In genomic region chr7:132895231-132895630, GRCh38 we compare ENCODE assay signal across 30 cellular contexts.
"Had no signal": no experiment of that assay in that cellular context is flagged by ENCODE, and none has a peak within 500 bp of the region (broad histone marks: within the 10 kb centered on the region; RNA-seq: fewer than 3 reads in every experiment).

No MANE protein-coding gene starts in this region.

- H3K27me3 Mint-ChIP-seq: activated CD4-positive, alpha-beta memory T cell treated with anti-CD3 and anti-CD28 coated beads for 36 hours; activated CD4-positive, alpha-beta T cell treated with anti-CD3 and anti-CD28 coated beads, Interleukin-2, amount 10 ng/mL, durations not matched to agents 24 days and 14 days; activated T-helper 17 cell treated with anti-CD3 and anti-CD28 coated beads, Interleukin-2, amount 50 U/mL, for 72 hours; stimulated activated naive CD8-positive, alpha-beta T cell treated with anti-CD3 and anti-CD28 coated beads, Interleukin-15, Interleukin-2, amounts not matched to agents 100 ng/mL and 50 ng/mL, for 24 hours; T-helper 17 cell had no signal

- H3K27ac ChIP-seq: body of pancreas, colonic mucosa, epithelial cell of prostate, gastroesophageal sphincter, hepatocyte, neutrophil, sigmoid colon, thoracic aorta had no signal

- H3K4me1 ChIP-seq: body of pancreas, colonic mucosa, gastroesophageal sphincter, sigmoid colon had no signal

- H3K27me3 ChIP-seq: body of pancreas, colonic mucosa, gastroesophageal sphincter, hepatocyte, neutrophil, sigmoid colon had no signal

- DNase-seq: activated CD4-positive, alpha-beta memory T cell treated with anti-CD3 and anti-CD28 coated beads for 36 hours; activated CD4-positive, alpha-beta T cell treated with anti-CD3 and anti-CD28 coated beads, Interleukin-2, amount 10 ng/mL, durations not matched to agents 24 days and 14 days; activated CD4-positive, CD25-positive, alpha-beta regulatory T cell treated with anti-CD3 and anti-CD28 coated beads, Interleukin-2, amount 50 U/mL, for 72 hours; activated CD8-positive, alpha-beta memory T cell treated with anti-CD3 and anti-CD28 coated beads, Interleukin-2, amount 50 U/mL, for 4 hours; activated gamma-delta T cell treated with Interleukin-2 at 50 U/mL for 16 hours; activated naive CD4-positive, alpha-beta T cell treated with anti-CD3 and anti-CD28 coated beads, Interleukin-2, amount 50 U/mL, for 16 hours; activated T-cell treated with anti-CD3 and anti-CD28 coated beads, Interleukin-2, amount 50 U/mL, for 4 hours; anterior cingulate cortex; body of pancreas; colonic mucosa; effector CD8-positive, alpha-beta T cell; left cardiac atrium; left ventricle myocardium superior; nephron progenitor cell; sigmoid colon; small intestine; stimulated activated CD4-positive, alpha-beta T cell treated with anti-CD3 and anti-CD28 coated beads, Interleukin-4, amount 100 ng/mL, for 24 hours; T-helper 17 cell; T1000 had no signal

- H3K9me3 ChIP-seq: body of pancreas, colonic mucosa, gastroesophageal sphincter, neutrophil, sigmoid colon, thoracic aorta had no signal

- H3K36me3 Mint-ChIP-seq: stimulated activated effector memory CD8-positive, alpha-beta T cell treated with anti-CD3 and anti-CD28 coated beads, Interleukin-12 subunit alpha, Interleukin-12 subunit beta, amount 100 ng/mL, for 72 hours had no signal

- H2AFZ ChIP-seq: hepatocyte had no signal

- H3K4me3 ChIP-seq: body of pancreas, colonic mucosa, gastroesophageal sphincter, hepatocyte, sigmoid colon, thoracic aorta had no signal

- H3K4me3 Mint-ChIP-seq: activated CD4-positive, alpha-beta memory T cell treated with anti-CD3 and anti-CD28 coated beads for 36 hours; activated CD4-positive, alpha-beta T cell treated with anti-CD3 and anti-CD28 coated beads, Interleukin-2, amount 10 ng/mL, durations not matched to agents 24 days and 14 days; activated T-cell treated with anti-CD3 and anti-CD28 coated beads, Interleukin-2, amount 50 U/mL, for 4 hours; activated T-helper 17 cell treated with anti-CD3 and anti-CD28 coated beads, Interleukin-2, amount 50 U/mL, for 72 hours; nephron progenitor cell; stimulated activated effector memory CD8-positive, alpha-beta T cell treated with anti-CD3 and anti-CD28 coated beads, Interleukin-12 subunit alpha, Interleukin-12 subunit beta, amount 100 ng/mL, for 72 hours; stimulated activated naive CD8-positive, alpha-beta T cell treated with anti-CD3 and anti-CD28 coated beads, Interleukin-15, Interleukin-2, amounts not matched to agents 100 ng/mL and 50 ng/mL, for 24 hours; T-helper 17 cell had no signal

- H3K27ac Mint-ChIP-seq: activated CD4-positive, alpha-beta memory T cell treated with anti-CD3 and anti-CD28 coated beads for 36 hours; activated CD4-positive, alpha-beta T cell treated with anti-CD3 and anti-CD28 coated beads, Interleukin-2, amount 10 ng/mL, durations not matched to agents 24 days and 14 days; activated T-helper 17 cell treated with anti-CD3 and anti-CD28 coated beads, Interleukin-2, amount 50 U/mL, for 72 hours; nephron progenitor cell; stimulated activated effector memory CD8-positive, alpha-beta T cell treated with anti-CD3 and anti-CD28 coated beads, Interleukin-12 subunit alpha, Interleukin-12 subunit beta, amount 100 ng/mL, for 72 hours; stimulated activated naive CD8-positive, alpha-beta T cell treated with anti-CD3 and anti-CD28 coated beads, Interleukin-15, Interleukin-2, amounts not matched to agents 100 ng/mL and 50 ng/mL, for 24 hours; T-helper 17 cell had no signal

- H3K9me3 Mint-ChIP-seq: activated T-helper 17 cell treated with anti-CD3 and anti-CD28 coated beads, Interleukin-2, amount 50 U/mL, for 72 hours had no signal

- H3K4me2 ChIP-seq: hepatocyte had no signal

- ATAC-seq: activated T-cell treated with anti-CD3 and anti-CD28 coated beads, Interleukin-2, amount 50 U/mL, for 4 hours; activated T-helper 17 cell treated with anti-CD3 and anti-CD28 coated beads, Interleukin-2, amount 50 U/mL, for 72 hours; body of pancreas; gastroesophageal sphincter; left cardiac atrium; left ventricle myocardium superior; stimulated activated effector memory CD8-positive, alpha-beta T cell treated with anti-CD3 and anti-CD28 coated beads, Interleukin-12 subunit alpha, Interleukin-12 subunit beta, amount 100 ng/mL, for 72 hours; T-helper 17 cell had no signal

- FAIRE-seq: endometrium, keratinocyte, small intestine, urothelium cell line had no signal

- H3K4me1 Mint-ChIP-seq: activated CD4-positive, alpha-beta T cell treated with anti-CD3 and anti-CD28 coated beads, Interleukin-2, amount 10 ng/mL, durations not matched to agents 24 days and 14 days; activated T-helper 17 cell treated with anti-CD3 and anti-CD28 coated beads, Interleukin-2, amount 50 U/mL, for 72 hours; nephron progenitor cell; stimulated activated effector memory CD8-positive, alpha-beta T cell treated with anti-CD3 and anti-CD28 coated beads, Interleukin-12 subunit alpha, Interleukin-12 subunit beta, amount 100 ng/mL, for 72 hours had no signal

- H3K36me3 ChIP-seq: colonic mucosa, neutrophil, sigmoid colon, thoracic aorta had no signal

- H3K79me2 ChIP-seq: hepatocyte had no signal
